ENCODE assay signal across 8 cellular contexts in genomic region chr12:105107497-105108371, GRCh38. TPM values are rescaled to one million over a fixed set of nuclear protein-coding genes. Genes with fewer than 3 reads are reported as not detected.
A peak's percentile ranks its signal among the peaks of the same experiment; 100 is the strongest.
DNase-seq lines count a peak whose midpoint lies in the region; ATAC-seq and TF ChIP-seq lines count a peak whose summit lies in the region.

TSS of gene WASHC4 (plus strand) at chr12:105107731. CDS start at chr12:105107801, 70 bp downstream.

- peak within 1 kb of the TSS; percentile 88 for H2AFZ ChIP-seq in OCI-LY3 (ENCODE audit: low read depth, low read length)

- peak within 1 kb of the TSS; percentile 94 for H3K4me3 Mint-ChIP-seq in endothelial cell (ENCODE audit: unreplicated experiment)

- H3K9ac ChIP-seq in OCI-LY3 (ENCODE audit: low read length) = peak within 1 kb of the TSS; percentile 89

- H3K79me2 ChIP-seq in OCI-LY3 (ENCODE audit: low read length) = peaks cover 51% of the 10 kb centered on the region

- H3K36me3 Mint-ChIP-seq in endothelial cell (ENCODE audit: low read depth, unreplicated experiment) = peaks cover 14% of the 10 kb centered on the region

- peak; percentile 96 for DNase-seq in DMS 273 (lab: John Stamatoyannopoulos, UW; ENCODE audit: unreplicated experiment)
- peak; percentile 93 for DNase-seq in HuH-7.5 (ENCODE audit: low spot score)
- DNase-seq in activated CD8-positive, alpha-beta memory T cell treated with anti-CD3 and anti-CD28 coated beads, Interleukin-2, amount 50 U/mL, for 48 hours = peak; percentile 95
- DNase-seq in endothelial cell (ENCODE audit: low spot score) = peak; percentile 97
- peak; percentile 95 for DNase-seq in midbrain (lab: John Stamatoyannopoulos, UW)
- peak; percentile 86 for DNase-seq in stimulated activated CD8-positive, alpha-beta memory T cell treated with anti-CD3 and anti-CD28 coated beads, Interleukin-2, amount 100 ng/mL, for 1 hour (ENCODE audit: low read depth in 2 of 2)

- no peaks in the 10 kb centered on the region for H3K9me3 Mint-ChIP-seq in endothelial cell (ENCODE audit: unreplicated experiment)

- H3K36me3 ChIP-seq in OCI-LY3 (replicated peaks; ENCODE audit: low read depth, low read length) = peaks cover 15% of the 10 kb centered on the region

- no peaks in the 10 kb centered on the region for H3K9me3 ChIP-seq in OCI-LY3 (ENCODE audit: insufficient read depth, low read length)

- peak within 1 kb of the TSS; percentile 92 for H3K27ac ChIP-seq in OCI-LY3 (ENCODE audit: low read length)

- peak within 1 kb of the TSS; percentile 87 for H3K4me3 ChIP-seq in OCI-LY3 (ENCODE audit: low read length)

- H3K27me3 Mint-ChIP-seq in endothelial cell (ENCODE audit: unreplicated experiment) = peaks cover 12% of the 10 kb centered on the region

- H3K27me3 ChIP-seq in OCI-LY3 (ENCODE audit: low read depth, low read length) = no peaks in the 10 kb centered on the region; the same call in 1 of the 2 replicates

- TF ChIP-seq CTCF in OCI-LY3 (IDR thresholded peaks at IDR 0.05; ENCODE audit: low read depth, low read length) (no peak), endothelial cell (IDR thresholded peaks at IDR 0.05; ENCODE audit: unreplicated experiment) (no peak)

- H3K4me1 ChIP-seq in OCI-LY3 (ENCODE audit: low read length) = peaks cover 21% of the 10 kb centered on the region

- H3K27ac Mint-ChIP-seq in endothelial cell (ENCODE audit: unreplicated experiment) = peak within 1 kb of the TSS; percentile 97

- H3K4me2 ChIP-seq in OCI-LY3 (ENCODE audit: low read length) = peak within 1 kb of the TSS; percentile 93

- peaks cover 19% of the 10 kb centered on the region for H3K4me1 Mint-ChIP-seq in endothelial cell (ENCODE audit: unreplicated experiment)

- peaks cover 29% of the 10 kb centered on the region for H4K20me1 ChIP-seq in OCI-LY3 (ENCODE audit: insufficient read depth, low read length)

- peak; percentile 86 for ATAC-seq in GM21526 (IDR thresholded peaks at IDR 0.05; ENCODE audit: low FRiP score, unreplicated experiment)

RNA-seq across cellular contexts. Expression of gene WASHC4, which starts in this region (rescaled TPM):
- total RNA-seq in endothelial cell (ENCODE audit: unreplicated experiment) = 90.8 TPM

Comparison
In these comparisons a context has a peak if more than half of its experiments do, and no peak if none do; other contexts are left out.
1. Peak in every context shown above with its lines: DNase-seq, ATAC-seq, H3K4me3 ChIP-seq and H3K27ac ChIP-seq.